ENCODE assay signal across 16 cellular contexts in genomic region chr1:53587252-53587992, GRCh38.
DNase-seq lines count a peak whose midpoint lies in the region; ATAC-seq lines count a peak whose summit lies in the region.
"Had no signal": no experiment of that assay in that cellular context is flagged by ENCODE, and none has a peak within 500 bp of the region (broad histone marks: within the 10 kb centered on the region; RNA-seq: fewer than 3 reads in every experiment).

No MANE protein-coding gene starts in this region.

- ATAC-seq in GM19467 (IDR thresholded peaks at IDR 0.05; ENCODE audit: unreplicated experiment) (no peak), HG02571 (IDR thresholded peaks at IDR 0.05; ENCODE audit: unreplicated experiment) (no peak)
- ATAC-seq: Right ventricle myocardium inferior had no signal

- DNase-seq in NCI-H2171 treated with DMSO at 0.1 percent for 48 hours (lab: John Stamatoyannopoulos, UW): peak; percentile 35
- no peak for DNase-seq in NCI-H2171 (lab: John Stamatoyannopoulos, UW)
- DNase-seq in NCI-H69 (lab: John Stamatoyannopoulos, UW): peak; percentile 8
- DNase-seq in iPS-NIHi11 (ENCODE audit: low spot score): peak; percentile 3
- peak; percentile 13 for DNase-seq in stimulated activated CD8-positive, alpha-beta memory T cell treated with anti-CD3 and anti-CD28 coated beads, Interleukin-4, amount 100 ng/mL, for 48 hours
- DNase-seq in H4 (ENCODE audit: low spot score): no peak
- DNase-seq: 8988T, C1 segment of cervical spinal cord, HCEC 1CT, NCI-H1417, NCI-H2029, NCI-H345, NCI-H526 treated with DMSO at 0.1 percent for 48 hours had no signal

Comparison
In these comparisons a context has a peak if more than half of its experiments do, and no peak if none do; other contexts are left out.
1. DNase-seq: peak in NCI-H2171 treated with DMSO at 0.1 percent for 48 hours (single experiment), NCI-H69 (single experiment), iPS-NIHi11 (single experiment) and stimulated activated CD8-positive, alpha-beta memory T cell treated with anti-CD3 and anti-CD28 coated beads, Interleukin-4, amount 100 ng/mL, for 48 hours (single experiment); none in NCI-H2171 (single experiment) and H4 (single experiment).